1 cellular context compared by ENCODE assay signal in genomic region chr1:246782120-246782900, GRCh38.
TF ChIP-seq lines count a peak whose summit lies in the region.

No MANE protein-coding gene starts in this region.

TF ChIP-seq in K562, 482 proteins besides CTCF, POLR2A, EP300 and RAD21 (continued from another document and continues in another):
- TF ChIP-seq TSHZ1 (CRISPR knock-in tag; IDR thresholded peaks at IDR 0.05) (no peak), RBM22 (IDR thresholded peaks at IDR 0.05; ENCODE audit: low read depth, low read length, poor library complexity, severe bottlenecking) (no peak), KLF16 (IDR thresholded peaks at IDR 0.05) (no peak), MEF2A (IDR thresholded peaks at IDR 0.05; ENCODE audit: control insufficient read depth, low read depth, low read length) (no peak), SMARCA4 (IDR thresholded peaks at IDR 0.05) (0 out of 2 replicates have a peak, but pooled peaks have one; percentile 20), FOSL1 (tag; conservative IDR thresholded peaks at IDR 0.05) (peak; percentile 26; the same call in 1 of the 2 replicates), TBP (optimal IDR thresholded peaks at IDR 0.05; ENCODE audit: low read depth, low read length) (no peak), ILF3 (IDR thresholded peaks at IDR 0.05; ENCODE audit: borderline replicate concordance) (no peak), GTF2F1 (IDR thresholded peaks at IDR 0.05; ENCODE audit: low read depth, low read length) (no peak), CEBPG (CRISPR knock-in tag; IDR thresholded peaks at IDR 0.05) (no peak), CEBPG (tag; conservative IDR thresholded peaks at IDR 0.05 in 1 of 2, IDR thresholded peaks at IDR 0.05 in 1 of 2) (no peak), NFE2L1 (tag; IDR thresholded peaks at IDR 0.05; ENCODE audit: borderline replicate concordance, low read depth) (no peak), C11orf30 (IDR thresholded peaks at IDR 0.05; ENCODE audit: low read depth) (peak; percentile 75; the same call in 1 of the 2 replicates), ERF (CRISPR knock-in tag; IDR thresholded peaks at IDR 0.05) (no peak), TCF3 (CRISPR knock-in tag; IDR thresholded peaks at IDR 0.05) (no peak), JUN (IDR thresholded peaks at IDR 0.05; ENCODE audit: borderline replicate concordance, low read depth, low read length) (no peak), JUN (CRISPR knock-in tag; IDR thresholded peaks at IDR 0.05; ENCODE audit: borderline replicate concordance) (no peak), MYNN (IDR thresholded peaks at IDR 0.05) (no peak), MYNN (CRISPR knock-in tag; IDR thresholded peaks at IDR 0.05) (no peak), SMARCC2 (IDR thresholded peaks at IDR 0.05; ENCODE audit: low read depth) (no peak), ATF7 (IDR thresholded peaks at IDR 0.05) (peak; percentile 37; the same call in 1 of the 2 replicates), CCAR2 (IDR thresholded peaks at IDR 0.05; ENCODE audit: low read depth, low read length) (no peak), WHSC1 (IDR thresholded peaks at IDR 0.05; ENCODE audit: low read length) (no peak), ZBTB1 (CRISPR knock-in tag; IDR thresholded peaks at IDR 0.05; ENCODE audit: borderline replicate concordance, low read depth) (0 out of 2 replicates have a peak, but pooled peaks have one; percentile 14), ZNF384 (IDR thresholded peaks at IDR 0.05; ENCODE audit: low read depth, low read length) (peak; percentile 54; the same call in 1 of the 2 replicates), ZFX (CRISPR knock-in tag; IDR thresholded peaks at IDR 0.05) (peak; percentile 60; the same call in 1 of the 2 replicates), ZBTB2 (IDR thresholded peaks at IDR 0.05) (no peak), NFRKB (IDR thresholded peaks at IDR 0.05; ENCODE audit: low read depth) (no peak), ETS2 (tag; IDR thresholded peaks at IDR 0.05; ENCODE audit: borderline replicate concordance, poor library complexity, severe bottlenecking) (no peak), POLR3G (IDR thresholded peaks at IDR 0.05; ENCODE audit: extremely low read depth, insufficient read length, insufficient replicate concordance) (no peak), TRIM24 (IDR thresholded peaks at IDR 0.05) (peak in 1 of 2 experiments; percentile 44; a peak in 1 of 4 replicates), ZNF212 (CRISPR knock-in tag; IDR thresholded peaks at IDR 0.05) (no peak), ZBTB11 (CRISPR knock-in tag; IDR thresholded peaks at IDR 0.05) (no peak), SOX6 (IDR thresholded peaks at IDR 0.05) (peak; percentile 69; the same call in 1 of the 2 replicates), THRAP3 (IDR thresholded peaks at IDR 0.05; ENCODE audit: borderline replicate concordance) (no peak), ZNF121 (CRISPR knock-in tag; conservative IDR thresholded peaks at IDR 0.05) (no peak)
- TF ChIP-seq, protein P1, sequence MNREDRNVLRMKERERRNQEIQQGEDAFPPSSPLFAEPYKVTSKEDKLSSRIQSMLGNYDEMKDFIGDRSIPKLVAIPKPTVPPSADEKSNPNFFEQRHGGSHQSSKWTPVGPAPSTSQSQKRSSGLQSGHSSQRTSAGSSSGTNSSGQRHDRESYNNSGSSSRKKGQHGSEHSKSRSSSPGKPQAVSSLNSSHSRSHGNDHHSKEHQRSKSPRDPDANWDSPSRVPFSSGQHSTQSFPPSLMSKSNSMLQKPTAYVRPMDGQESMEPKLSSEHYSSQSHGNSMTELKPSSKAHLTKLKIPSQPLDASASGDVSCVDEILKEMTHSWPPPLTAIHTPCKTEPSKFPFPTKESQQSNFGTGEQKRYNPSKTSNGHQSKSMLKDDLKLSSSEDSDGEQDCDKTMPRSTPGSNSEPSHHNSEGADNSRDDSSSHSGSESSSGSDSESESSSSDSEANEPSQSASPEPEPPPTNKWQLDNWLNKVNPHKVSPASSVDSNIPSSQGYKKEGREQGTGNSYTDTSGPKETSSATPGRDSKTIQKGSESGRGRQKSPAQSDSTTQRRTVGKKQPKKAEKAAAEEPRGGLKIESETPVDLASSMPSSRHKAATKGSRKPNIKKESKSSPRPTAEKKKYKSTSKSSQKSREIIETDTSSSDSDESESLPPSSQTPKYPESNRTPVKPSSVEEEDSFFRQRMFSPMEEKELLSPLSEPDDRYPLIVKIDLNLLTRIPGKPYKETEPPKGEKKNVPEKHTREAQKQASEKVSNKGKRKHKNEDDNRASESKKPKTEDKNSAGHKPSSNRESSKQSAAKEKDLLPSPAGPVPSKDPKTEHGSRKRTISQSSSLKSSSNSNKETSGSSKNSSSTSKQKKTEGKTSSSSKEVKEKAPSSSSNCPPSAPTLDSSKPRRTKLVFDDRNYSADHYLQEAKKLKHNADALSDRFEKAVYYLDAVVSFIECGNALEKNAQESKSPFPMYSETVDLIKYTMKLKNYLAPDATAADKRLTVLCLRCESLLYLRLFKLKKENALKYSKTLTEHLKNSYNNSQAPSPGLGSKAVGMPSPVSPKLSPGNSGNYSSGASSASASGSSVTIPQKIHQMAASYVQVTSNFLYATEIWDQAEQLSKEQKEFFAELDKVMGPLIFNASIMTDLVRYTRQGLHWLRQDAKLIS (CRISPR knock-in tag; IDR thresholded peaks at IDR 0.05): no peak
- TF ChIP-seq, protein P2, sequence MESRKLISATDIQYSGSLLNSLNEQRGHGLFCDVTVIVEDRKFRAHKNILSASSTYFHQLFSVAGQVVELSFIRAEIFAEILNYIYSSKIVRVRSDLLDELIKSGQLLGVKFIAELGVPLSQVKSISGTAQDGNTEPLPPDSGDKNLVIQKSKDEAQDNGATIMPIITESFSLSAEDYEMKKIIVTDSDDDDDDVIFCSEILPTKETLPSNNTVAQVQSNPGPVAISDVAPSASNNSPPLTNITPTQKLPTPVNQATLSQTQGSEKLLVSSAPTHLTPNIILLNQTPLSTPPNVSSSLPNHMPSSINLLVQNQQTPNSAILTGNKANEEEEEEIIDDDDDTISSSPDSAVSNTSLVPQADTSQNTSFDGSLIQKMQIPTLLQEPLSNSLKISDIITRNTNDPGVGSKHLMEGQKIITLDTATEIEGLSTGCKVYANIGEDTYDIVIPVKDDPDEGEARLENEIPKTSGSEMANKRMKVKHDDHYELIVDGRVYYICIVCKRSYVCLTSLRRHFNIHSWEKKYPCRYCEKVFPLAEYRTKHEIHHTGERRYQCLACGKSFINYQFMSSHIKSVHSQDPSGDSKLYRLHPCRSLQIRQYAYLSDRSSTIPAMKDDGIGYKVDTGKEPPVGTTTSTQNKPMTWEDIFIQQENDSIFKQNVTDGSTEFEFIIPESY (CRISPR knock-in tag; IDR thresholded peaks at IDR 0.05): peak; percentile 52; the same call in 1 of the 2 replicates
- TF ChIP-seq, protein P3, sequence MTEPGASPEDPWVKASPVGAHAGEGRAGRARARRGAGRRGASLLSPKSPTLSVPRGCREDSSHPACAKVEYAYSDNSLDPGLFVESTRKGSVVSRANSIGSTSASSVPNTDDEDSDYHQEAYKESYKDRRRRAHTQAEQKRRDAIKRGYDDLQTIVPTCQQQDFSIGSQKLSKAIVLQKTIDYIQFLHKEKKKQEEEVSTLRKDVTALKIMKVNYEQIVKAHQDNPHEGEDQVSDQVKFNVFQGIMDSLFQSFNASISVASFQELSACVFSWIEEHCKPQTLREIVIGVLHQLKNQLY (CRISPR knock-in tag; conservative IDR thresholded peaks at IDR 0.05): no peak
- TF ChIP-seq, protein P4, sequence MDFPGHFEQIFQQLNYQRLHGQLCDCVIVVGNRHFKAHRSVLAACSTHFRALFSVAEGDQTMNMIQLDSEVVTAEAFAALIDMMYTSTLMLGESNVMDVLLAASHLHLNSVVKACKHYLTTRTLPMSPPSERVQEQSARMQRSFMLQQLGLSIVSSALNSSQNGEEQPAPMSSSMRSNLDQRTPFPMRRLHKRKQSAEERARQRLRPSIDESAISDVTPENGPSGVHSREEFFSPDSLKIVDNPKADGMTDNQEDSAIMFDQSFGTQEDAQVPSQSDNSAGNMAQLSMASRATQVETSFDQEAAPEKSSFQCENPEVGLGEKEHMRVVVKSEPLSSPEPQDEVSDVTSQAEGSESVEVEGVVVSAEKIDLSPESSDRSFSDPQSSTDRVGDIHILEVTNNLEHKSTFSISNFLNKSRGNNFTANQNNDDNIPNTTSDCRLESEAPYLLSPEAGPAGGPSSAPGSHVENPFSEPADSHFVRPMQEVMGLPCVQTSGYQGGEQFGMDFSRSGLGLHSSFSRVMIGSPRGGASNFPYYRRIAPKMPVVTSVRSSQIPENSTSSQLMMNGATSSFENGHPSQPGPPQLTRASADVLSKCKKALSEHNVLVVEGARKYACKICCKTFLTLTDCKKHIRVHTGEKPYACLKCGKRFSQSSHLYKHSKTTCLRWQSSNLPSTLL (IDR thresholded peaks at IDR 0.05): no peak
- TF ChIP-seq, protein P5, sequence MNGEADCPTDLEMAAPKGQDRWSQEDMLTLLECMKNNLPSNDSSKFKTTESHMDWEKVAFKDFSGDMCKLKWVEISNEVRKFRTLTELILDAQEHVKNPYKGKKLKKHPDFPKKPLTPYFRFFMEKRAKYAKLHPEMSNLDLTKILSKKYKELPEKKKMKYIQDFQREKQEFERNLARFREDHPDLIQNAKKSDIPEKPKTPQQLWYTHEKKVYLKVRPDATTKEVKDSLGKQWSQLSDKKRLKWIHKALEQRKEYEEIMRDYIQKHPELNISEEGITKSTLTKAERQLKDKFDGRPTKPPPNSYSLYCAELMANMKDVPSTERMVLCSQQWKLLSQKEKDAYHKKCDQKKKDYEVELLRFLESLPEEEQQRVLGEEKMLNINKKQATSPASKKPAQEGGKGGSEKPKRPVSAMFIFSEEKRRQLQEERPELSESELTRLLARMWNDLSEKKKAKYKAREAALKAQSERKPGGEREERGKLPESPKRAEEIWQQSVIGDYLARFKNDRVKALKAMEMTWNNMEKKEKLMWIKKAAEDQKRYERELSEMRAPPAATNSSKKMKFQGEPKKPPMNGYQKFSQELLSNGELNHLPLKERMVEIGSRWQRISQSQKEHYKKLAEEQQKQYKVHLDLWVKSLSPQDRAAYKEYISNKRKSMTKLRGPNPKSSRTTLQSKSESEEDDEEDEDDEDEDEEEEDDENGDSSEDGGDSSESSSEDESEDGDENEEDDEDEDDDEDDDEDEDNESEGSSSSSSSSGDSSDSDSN (IDR thresholded peaks at IDR 0.05; ENCODE audit: borderline replicate concordance in 1 of 2, low read depth in 2 of 2, low read length in 2 of 2): no peak
- TF ChIP-seq, protein P6, sequence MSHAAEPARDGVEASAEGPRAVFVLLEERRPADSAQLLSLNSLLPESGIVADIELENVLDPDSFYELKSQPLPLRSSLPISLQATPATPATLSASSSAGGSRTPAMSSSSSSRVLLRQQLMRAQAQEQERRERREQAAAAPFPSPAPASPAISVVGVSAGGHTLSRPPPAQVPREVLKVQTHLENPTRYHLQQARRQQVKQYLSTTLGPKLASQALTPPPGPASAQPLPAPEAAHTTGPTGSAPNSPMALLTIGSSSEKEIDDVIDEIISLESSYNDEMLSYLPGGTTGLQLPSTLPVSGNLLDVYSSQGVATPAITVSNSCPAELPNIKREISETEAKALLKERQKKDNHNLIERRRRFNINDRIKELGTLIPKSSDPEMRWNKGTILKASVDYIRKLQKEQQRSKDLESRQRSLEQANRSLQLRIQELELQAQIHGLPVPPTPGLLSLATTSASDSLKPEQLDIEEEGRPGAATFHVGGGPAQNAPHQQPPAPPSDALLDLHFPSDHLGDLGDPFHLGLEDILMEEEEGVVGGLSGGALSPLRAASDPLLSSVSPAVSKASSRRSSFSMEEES (CRISPR knock-in tag; IDR thresholded peaks at IDR 0.05): no peak
